Comparison of ENCODE assay signal across 15 cellular contexts in the genomic region with DNA sequence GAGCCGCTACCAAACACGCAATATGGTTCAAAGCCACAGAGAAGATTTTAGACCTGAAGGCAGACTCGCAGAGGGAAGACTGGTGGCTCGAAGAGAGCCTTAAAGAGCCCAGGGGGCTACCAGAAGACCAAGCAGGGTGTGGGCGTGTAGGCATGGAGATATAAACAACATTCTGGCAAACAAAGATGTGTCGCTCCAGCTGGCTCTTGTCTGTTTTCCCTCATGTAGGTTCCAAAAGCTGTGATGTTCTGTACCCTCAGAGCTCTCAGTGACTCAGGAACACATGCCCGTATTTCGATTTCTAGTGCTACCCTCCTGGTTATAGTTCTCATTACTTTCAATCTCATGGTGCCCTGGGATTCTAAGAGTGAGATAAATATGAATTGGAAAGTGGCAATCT. TPM values are rescaled to one million over a fixed set of nuclear protein-coding genes. Genes with fewer than 3 reads are reported as not detected.
A peak's percentile ranks its signal among the peaks of the same experiment; 100 is the strongest.
DNase-seq lines count a peak whose midpoint lies in the region; ATAC-seq and TF ChIP-seq lines count a peak whose summit lies in the region.
"Had no signal": no experiment of that assay in that cellular context is flagged by ENCODE, and none has a peak within 500 bp of the region (broad histone marks: within the 10 kb centered on the region; RNA-seq: fewer than 3 reads in every experiment).

No MANE protein-coding gene starts in this region.

- TF ChIP-seq CTCF in natural killer cell (IDR thresholded peaks at IDR 0.05): no peak

- intact Hi-C loops in natural killer cell (cut with micrococcal nuclease): no loop called here

- peaks cover 79% of the 10 kb centered on the region for H3K4me1 Mint-ChIP-seq in central memory CD8-positive, alpha-beta T cell
- peaks cover 78 to 93% of the 10 kb centered on the region in 2 donors for H3K4me1 Mint-ChIP-seq in natural killer cell

- DNase-seq in AG20443 (ENCODE audit: low spot score) (peak; percentile 47), HCEC 1CT (peak; percentile 18), natural killer cell (no peak), GM19240 (ENCODE audit: insufficient read length, low spot score) (no peak), DMS 273 treated with DMSO at 0.1 percent for 48 hours (lab: John Stamatoyannopoulos, UW) (no peak)
- no peak for DNase-seq in central memory CD8-positive, alpha-beta T cell (ENCODE audit: low spot score in 2 of 2)
- DNase-seq: activated CD4-positive, alpha-beta T cell treated with anti-CD3 and anti-CD28 coated beads, Interleukin-2, amount 10 ng/mL, durations not matched to agents 7 days and 5 days; body of pancreas; effector memory CD8-positive, alpha-beta T cell; Karpas-422; NCI-H510A had no signal

- H3K27me3 Mint-ChIP-seq in central memory CD8-positive, alpha-beta T cell: no peaks in the 10 kb centered on the region
- no peaks in the 10 kb centered on the region for H3K27me3 Mint-ChIP-seq in natural killer cell (ENCODE audit: low read depth in 2 of 2)
- H3K27me3 Mint-ChIP-seq: activated CD4-positive, alpha-beta T cell treated with anti-CD3 and anti-CD28 coated beads, Interleukin-2, amount 10 ng/mL, durations not matched to agents 7 days and 5 days; effector memory CD8-positive, alpha-beta T cell had no signal

- no peak for ATAC-seq in central memory CD8-positive, alpha-beta T cell (replicated peaks; ENCODE audit: extremely low read depth, poor library complexity, severe bottlenecking)
- ATAC-seq in natural killer cell (no peak), GM21528 (IDR thresholded peaks at IDR 0.05; ENCODE audit: low FRiP score, unreplicated experiment) (no peak)
- ATAC-seq: body of pancreas; effector memory CD8-positive, alpha-beta T cell had no signal

- H3K36me3 Mint-ChIP-seq in central memory CD8-positive, alpha-beta T cell (ENCODE audit: insufficient read depth): peaks cover 13% of the 10 kb centered on the region
- H3K36me3 Mint-ChIP-seq in natural killer cell: peaks cover 4% of the 10 kb centered on the region
- H3K36me3 Mint-ChIP-seq: type B pancreatic cell had no signal

- H3K9me3 Mint-ChIP-seq in central memory CD8-positive, alpha-beta T cell: no peaks in the 10 kb centered on the region
- H3K9me3 Mint-ChIP-seq in natural killer cell: no peaks in the 10 kb centered on the region
- H3K9me3 Mint-ChIP-seq: activated T-helper 1 cell treated with anti-CD3 and anti-CD28 coated beads, Interleukin-12 subunit alpha, Interleukin-12 subunit beta, Interleukin-2, Interleukin-4 antibody, amounts not matched to agents 30 ng/mL and 10 ng/mL and 1 ng/mL, durations not matched to agents 14 hours and 24 hours and 36 hours; effector memory CD8-positive, alpha-beta T cell; T-helper 2 cell treated with Interferon-gamma antibody and Interleukin-4, amounts not matched to agents 5 μg/mL and 100 μg/mL, for 36 hours; type B pancreatic cell had no signal

- peak overlapping the region; percentile 11 for H3K27ac Mint-ChIP-seq in central memory CD8-positive, alpha-beta T cell (ENCODE audit: low read depth)
- H3K27ac Mint-ChIP-seq in natural killer cell: peak overlapping the region; percentile 2 to 61
- H3K27ac Mint-ChIP-seq: T-helper 2 cell treated with Interferon-gamma antibody and Interleukin-4, amounts not matched to agents 5 μg/mL and 100 μg/mL, for 36 hours; type B pancreatic cell had no signal

- H3K4me3 Mint-ChIP-seq in central memory CD8-positive, alpha-beta T cell: no peak overlapping the region
- H3K4me3 Mint-ChIP-seq in natural killer cell: no peak overlapping the region
- H3K4me3 Mint-ChIP-seq: activated CD4-positive, alpha-beta T cell treated with anti-CD3 and anti-CD28 coated beads, Interleukin-2, amount 10 ng/mL, durations not matched to agents 7 days and 5 days; activated T-helper 1 cell treated with anti-CD3 and anti-CD28 coated beads, Interleukin-12 subunit alpha, Interleukin-12 subunit beta, Interleukin-2, Interleukin-4 antibody, amounts not matched to agents 30 ng/mL and 10 ng/mL and 1 ng/mL, durations not matched to agents 14 hours and 24 hours and 36 hours; effector memory CD8-positive, alpha-beta T cell; T-helper 2 cell treated with Interferon-gamma antibody and Interleukin-4, amounts not matched to agents 5 μg/mL and 100 μg/mL, for 36 hours; type B pancreatic cell had no signal

RNA-seq across cellular contexts. Expression of a gene that starts 44.5 kb away (rescaled TPM):
- 100 to 1,000 TPM; 181 to 213 (median 182) TPM for total RNA-seq in natural killer cell

Comparison
In these comparisons a context has a peak if more than half of its experiments do, and no peak if none do; other contexts are left out.
1. DNase-seq: peak in AG20443 (single experiment) and HCEC 1CT (single experiment); none in central memory CD8-positive, alpha-beta T cell (0 of 2), natural killer cell (single experiment), GM19240 (single experiment) and DMS 273 treated with DMSO at 0.1 percent for 48 hours (single experiment).